ENCODE assay signal across 8 cellular contexts in the genomic region with DNA sequence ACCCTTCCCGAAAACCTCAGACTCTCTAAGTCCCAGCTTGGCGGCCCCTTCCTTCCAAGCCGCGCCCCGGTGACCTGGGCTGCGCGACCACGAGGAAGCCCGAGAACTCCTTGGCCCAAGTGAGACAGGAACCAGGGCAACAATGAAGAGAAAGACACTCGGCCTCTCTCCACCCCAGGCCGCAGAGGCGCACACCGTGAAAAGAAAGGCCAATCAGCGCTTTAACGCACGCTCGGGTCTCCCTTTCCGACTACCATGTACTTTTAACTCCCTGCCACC.
DNase-seq lines count a peak whose midpoint lies in the region; ATAC-seq and TF ChIP-seq lines count a peak whose summit lies in the region.

No MANE protein-coding gene starts in this region.

- peak; percentile 25 for ATAC-seq in HG02885 (IDR thresholded peaks at IDR 0.05; ENCODE audit: poor library complexity, unreplicated experiment)
- ATAC-seq in central memory CD8-positive, alpha-beta T cell (replicated peaks; ENCODE audit: extremely low read depth, poor library complexity, severe bottlenecking), result no peak
- ATAC-seq in GM21423 (IDR thresholded peaks at IDR 0.05; ENCODE audit: unreplicated experiment), result no peak
- no peak for ATAC-seq in GM19452 (IDR thresholded peaks at IDR 0.05; ENCODE audit: unreplicated experiment)

- H3K9me3 Mint-ChIP-seq in central memory CD8-positive, alpha-beta T cell, result no peaks in the 10 kb centered on the region
- no peaks in the 10 kb centered on the region for H3K9me3 Mint-ChIP-seq in mesothelial cell of epicardium

- H3K4me1 Mint-ChIP-seq in central memory CD8-positive, alpha-beta T cell, result peaks cover 34% of the 10 kb centered on the region
- H3K4me1 Mint-ChIP-seq in mesothelial cell of epicardium, result peaks cover 51% of the 10 kb centered on the region

- H3K27ac Mint-ChIP-seq in central memory CD8-positive, alpha-beta T cell (ENCODE audit: low read depth), result no peak overlapping the region
- H3K27ac Mint-ChIP-seq in mesothelial cell of epicardium, result peak overlapping the region; percentile 98

- TF ChIP-seq CTCF in mesothelial cell of epicardium (IDR thresholded peaks at IDR 0.05; ENCODE audit: unreplicated experiment), result no peak

- DNase-seq in COLO668 (lab: John Stamatoyannopoulos, UW; ENCODE audit: unreplicated experiment), result peak; percentile 80
- DNase-seq in central memory CD8-positive, alpha-beta T cell (ENCODE audit: low spot score in 2 of 2), result no peak
- no peak for DNase-seq in mesothelial cell of epicardium (ENCODE audit: low spot score in 2 of 2, unreplicated experiment in 2 of 2)
- no peak for DNase-seq in 8988T
- no peak for DNase-seq in SKM-1 treated with dmso at 0.1 percent for 144 hours (lab: John Stamatoyannopoulos, UW; ENCODE audit: unreplicated experiment)

- H3K36me3 Mint-ChIP-seq in central memory CD8-positive, alpha-beta T cell (ENCODE audit: insufficient read depth), result peaks cover 5% of the 10 kb centered on the region
- no peaks in the 10 kb centered on the region for H3K36me3 Mint-ChIP-seq in mesothelial cell of epicardium

- peak overlapping the region; percentile 81 for H3K4me3 Mint-ChIP-seq in central memory CD8-positive, alpha-beta T cell
- H3K4me3 Mint-ChIP-seq in mesothelial cell of epicardium, result peak overlapping the region; percentile 97

- H3K27me3 Mint-ChIP-seq in central memory CD8-positive, alpha-beta T cell, result peaks cover 85% of the 10 kb centered on the region
- peaks cover 80% of the 10 kb centered on the region for H3K27me3 Mint-ChIP-seq in mesothelial cell of epicardium (ENCODE audit: low read depth)
